In the genomic region with DNA sequence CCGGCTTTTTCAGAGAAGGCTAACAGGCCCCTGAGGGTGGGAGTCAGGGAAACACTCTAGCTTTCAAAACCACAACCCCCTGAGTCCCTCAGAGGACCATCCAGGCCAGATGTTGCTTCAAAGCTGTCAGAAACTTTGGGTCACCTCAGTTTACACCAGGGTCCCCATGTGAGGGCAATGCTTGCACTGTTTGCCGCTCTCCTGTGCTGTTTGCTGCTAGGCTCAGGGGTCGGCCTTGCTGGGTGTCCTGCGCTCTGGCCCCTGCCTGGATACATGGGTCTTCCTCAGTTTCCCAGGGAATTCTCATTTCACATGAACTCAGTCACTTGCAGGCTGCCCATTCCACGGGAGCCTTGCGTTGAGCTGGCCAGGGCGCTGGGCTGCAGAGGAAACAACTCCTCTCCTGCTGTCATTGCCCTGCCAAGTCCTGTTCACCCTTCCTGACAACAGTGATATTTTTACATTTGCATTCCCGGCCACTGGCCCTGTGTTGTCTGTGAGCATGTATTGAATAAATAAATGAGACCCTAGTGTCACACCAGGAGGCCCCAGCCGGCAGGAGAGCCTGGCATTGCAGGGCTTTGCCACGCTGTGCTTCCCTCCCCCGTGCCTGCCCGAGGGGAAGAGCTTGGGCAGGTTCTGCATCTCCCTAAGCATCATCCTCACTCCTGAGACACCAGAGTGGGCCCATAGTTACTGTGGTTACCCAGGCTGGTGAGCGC, we compare ENCODE assay signal across 21 cellular contexts.
"Had no signal": no experiment of that assay in that cellular context is flagged by ENCODE, and none has a peak within 500 bp of the region (broad histone marks: within the 10 kb centered on the region; RNA-seq: fewer than 3 reads in every experiment).

No MANE protein-coding gene starts in this region.

- H3K27ac ChIP-seq: dorsolateral prefrontal cortex, heart left ventricle, lower lobe of right lung, sigmoid colon, thoracic aorta, upper lobe of left lung had no signal

- FAIRE-seq: astrocyte, colon, islet of Langerhans had no signal

- H3K4me1 ChIP-seq: heart left ventricle, lower lobe of right lung, sigmoid colon, upper lobe of left lung had no signal

- DNase-seq: activated CD4-positive, alpha-beta T cell treated with anti-CD3 and anti-CD28 coated beads, Interleukin-2, amount 50 U/mL, for 4 hours; activated naive CD8-positive, alpha-beta T cell treated with anti-CD3 and anti-CD28 coated beads for 36 hours; heart left ventricle; left cardiac atrium; lower lobe of right lung; mesendoderm; mucosa of descending colon; nephron progenitor cell; nucleus accumbens; sigmoid colon; stimulated activated CD4-positive, alpha-beta T cell treated with anti-CD3 and anti-CD28 coated beads, Interleukin-15, amount 100 ng/mL, for 24 hours; stimulated activated CD8-positive, alpha-beta memory T cell treated with anti-CD3 and anti-CD28 coated beads, Interleukin-4, amount 100 ng/mL, for 48 hours; stimulated activated naive CD4-positive, alpha-beta T cell; T-helper 9 cell had no signal

- H3K9me3 ChIP-seq: heart left ventricle, lower lobe of right lung, mucosa of descending colon, sigmoid colon, thoracic aorta, upper lobe of left lung had no signal

- H3K4me2 ChIP-seq: smooth muscle cell had no signal

- ATAC-seq: left cardiac atrium, lower lobe of right lung, mucosa of descending colon had no signal

- H3K36me3 ChIP-seq: heart left ventricle, lower lobe of right lung, sigmoid colon, thoracic aorta, upper lobe of left lung had no signal

- H3K4me3 ChIP-seq: dorsolateral prefrontal cortex, heart left ventricle, lower lobe of right lung, mucosa of descending colon, sigmoid colon, smooth muscle cell, thoracic aorta, upper lobe of left lung had no signal

- H3K27me3 ChIP-seq: dorsolateral prefrontal cortex, heart left ventricle, sigmoid colon, upper lobe of left lung had no signal
